ENCODE assay signal across 16 cellular contexts in the genomic region with DNA sequence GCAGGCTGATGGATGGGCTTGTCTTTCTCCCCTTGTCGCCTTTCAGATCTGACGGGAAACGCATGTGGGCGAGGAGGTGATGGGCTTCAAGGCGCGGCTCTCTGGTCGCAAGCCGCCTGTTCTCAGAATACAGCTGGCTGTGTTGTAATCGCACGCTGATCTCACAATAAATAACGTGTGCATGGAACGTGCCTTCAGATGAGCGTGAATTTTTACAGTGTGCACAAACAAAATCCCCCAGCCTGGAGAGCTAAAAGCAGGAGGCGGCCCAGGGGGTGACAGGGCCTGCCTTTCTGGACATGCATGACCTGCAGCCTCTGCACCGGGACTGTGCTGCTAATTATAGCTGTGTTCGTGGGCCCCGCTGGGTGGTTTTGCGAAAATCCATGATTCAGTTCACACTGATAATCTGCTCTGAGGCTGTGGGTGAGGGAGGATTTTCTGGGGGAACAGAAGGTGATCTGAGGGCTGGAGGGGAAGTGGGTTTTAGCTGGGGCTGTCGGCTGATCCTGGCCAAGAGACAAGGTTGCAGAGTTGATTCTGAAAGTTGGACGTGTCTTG.
DNase-seq lines count a peak whose midpoint lies in the region; ATAC-seq and TF ChIP-seq lines count a peak whose summit lies in the region.
"Had no signal": no experiment of that assay in that cellular context is flagged by ENCODE, and none has a peak within 500 bp of the region (broad histone marks: within the 10 kb centered on the region; RNA-seq: fewer than 3 reads in every experiment).

No MANE protein-coding gene starts in this region.

- H2BK120ac ChIP-seq in IMR-90 (ENCODE audit: low read depth, low read length), result peak overlapping the region; percentile 85

- H3K9ac ChIP-seq in IMR-90 (ENCODE audit: low read depth, low read length), result peak overlapping the region; percentile 34
- peak overlapping the region; percentile 28 for H3K9ac ChIP-seq in adipocyte (ENCODE audit: low read length)

- no peak for ATAC-seq in IMR-90 (ENCODE audit: low read depth)
- no peak for ATAC-seq in naive thymus-derived CD4-positive, alpha-beta T cell
- ATAC-seq: activated CD8-positive, alpha-beta memory T cell treated with anti-CD3 and anti-CD28 coated beads, Interleukin-2, amount 10 ng/mL, durations not matched to agents 7 days and 5 days had no signal

- no peak overlapping the region for H3K4me3 Mint-ChIP-seq in mesothelial cell of epicardium
- H3K4me3 Mint-ChIP-seq in naive thymus-derived CD4-positive, alpha-beta T cell, result no peak overlapping the region
- H3K4me3 Mint-ChIP-seq: activated CD8-positive, alpha-beta memory T cell treated with anti-CD3 and anti-CD28 coated beads, Interleukin-2, amount 10 ng/mL, durations not matched to agents 7 days and 5 days; CD4-positive, alpha-beta memory T cell had no signal

- H4K5ac ChIP-seq in IMR-90 (ENCODE audit: low read depth, low read length), result peak overlapping the region; percentile 85

- in situ Hi-C loops in IMR-90 (cut with MboI; ENCODE audit: low sequenced_read_pairs), result loop anchor here (5.0 kb wide), 1 partner anchor 187 kb away; the partner anchor contains the start of gene ZNF469

- H3K27me3 ChIP-seq in IMR-90 (ENCODE audit: control insufficient read depth, insufficient read depth, low read length) (no peaks in the 10 kb centered on the region), adipocyte (replicated peaks; ENCODE audit: control insufficient read depth, insufficient read depth, low read length) (no peaks in the 10 kb centered on the region), suprapubic skin (peaks cover 2% of the 10 kb centered on the region)
- no peaks in the 10 kb centered on the region for H3K27me3 ChIP-seq in naive thymus-derived CD4-positive, alpha-beta T cell (ENCODE audit: control insufficient read depth in 2 of 2, insufficient read depth in 2 of 2, low read length in 2 of 2)
- H3K27me3 ChIP-seq: ovary had no signal

- peak overlapping the region; percentile 88 for H3K4ac ChIP-seq in IMR-90 (ENCODE audit: low read depth, low read length)

- no peak overlapping the region for H3K4me2 ChIP-seq in IMR-90 (ENCODE audit: low read depth, low read length)

- H3K4me1 Mint-ChIP-seq in mesothelial cell of epicardium, result peaks cover 18% of the 10 kb centered on the region
- H3K4me1 Mint-ChIP-seq in naive thymus-derived CD4-positive, alpha-beta T cell, result peaks cover 0 to 10% (median 0%) of the 10 kb centered on the region in 7 donors
- H3K4me1 Mint-ChIP-seq: activated CD8-positive, alpha-beta memory T cell treated with anti-CD3 and anti-CD28 coated beads, Interleukin-2, amount 10 ng/mL, durations not matched to agents 7 days and 5 days had no signal

- no peak overlapping the region for H3K56ac ChIP-seq in IMR-90 (ENCODE audit: extremely low read depth, insufficient read depth, low read length)

- TF ChIP-seq RAD21 in IMR-90 (IDR thresholded peaks at IDR 0.05; ENCODE audit: low read length), result no peak

- H2AFZ ChIP-seq in IMR-90 (replicated peaks; ENCODE audit: low read length, poor library complexity), result peak overlapping the region; percentile 85

- no peak for TF ChIP-seq EP300 in suprapubic skin (IDR thresholded peaks at IDR 0.05)

- H3K36me3 ChIP-seq in IMR-90 (ENCODE audit: control insufficient read depth, insufficient read depth, low read length), result no peaks in the 10 kb centered on the region
- H3K36me3 ChIP-seq in adipocyte (ENCODE audit: control insufficient read depth, insufficient read depth, low read length, severe bottlenecking), result no peaks in the 10 kb centered on the region
- no peaks in the 10 kb centered on the region for H3K36me3 ChIP-seq in suprapubic skin
- no peaks in the 10 kb centered on the region for H3K36me3 ChIP-seq in naive thymus-derived CD4-positive, alpha-beta T cell (ENCODE audit: control insufficient read depth in 2 of 3, insufficient read depth in 3 of 3, low read length in 3 of 3)
- H3K36me3 ChIP-seq: ovary, tibial artery had no signal

- H3K27ac ChIP-seq in IMR-90 (ENCODE audit: insufficient read depth, low read length) (peak overlapping the region; percentile 63), suprapubic skin (peak overlapping the region; percentile 77)
- H3K27ac ChIP-seq in naive thymus-derived CD4-positive, alpha-beta T cell (ENCODE audit: low read depth, low read length), result no peak overlapping the region
- H3K27ac ChIP-seq: tibial artery had no signal

- H3K79me1 ChIP-seq in IMR-90 (ENCODE audit: low read depth in 1 of 2, low read length in 2 of 2), result no peaks in the 10 kb centered on the region

- peak overlapping the region; percentile 68 to 74 for H4K8ac ChIP-seq in IMR-90 (ENCODE audit: low read depth in 2 of 2, low read length in 2 of 2)

- peak overlapping the region; percentile 83 for H2AK9ac ChIP-seq in IMR-90 (replicated peaks; ENCODE audit: low read depth, low read length, poor library complexity)

- no peaks in the 10 kb centered on the region for H3K36me3 Mint-ChIP-seq in mesothelial cell of epicardium
- H3K36me3 Mint-ChIP-seq in naive thymus-derived CD4-positive, alpha-beta T cell, result peaks cover 0 to 5% (median 4%) of the 10 kb centered on the region in 5 donors

- H2BK15ac ChIP-seq in IMR-90 (ENCODE audit: low read depth, low read length), result peak overlapping the region; percentile 96; the same call in 2 of the 3 replicates

- H3K9me3 Mint-ChIP-seq in mesothelial cell of epicardium, result peaks cover 5% of the 10 kb centered on the region
- peaks cover 0 to 10% (median 4%) of the 10 kb centered on the region in 11 donors for H3K9me3 Mint-ChIP-seq in naive thymus-derived CD4-positive, alpha-beta T cell

- no peak for TF ChIP-seq POLR2A in IMR-90 (IDR thresholded peaks at IDR 0.05; ENCODE audit: low read depth, low read length)
- no peak for TF ChIP-seq POLR2A in suprapubic skin (IDR thresholded peaks at IDR 0.05)

- POLR2A ChIA-PET in IMR-90 (lab: Charles Lee; ENCODE audit: unreplicated experiment), result no interaction called here
- POLR2A ChIA-PET in naive thymus-derived CD4-positive, alpha-beta T cell (lab: Charles Lee), result no interaction called here

- H3K14ac ChIP-seq in IMR-90 (replicated peaks; ENCODE audit: low read depth, low read length), result peak overlapping the region; percentile 68

- H3K23ac ChIP-seq in IMR-90 (ENCODE audit: low read depth, low read length), result no peak overlapping the region

- DNase-seq in IMR-90, result peak; percentile 52
- DNase-seq in adipocyte (ENCODE audit: low read depth), result no peak
- no peak for DNase-seq in mesothelial cell of epicardium (ENCODE audit: low spot score in 2 of 2, unreplicated experiment in 2 of 2)
- no peak for DNase-seq in suprapubic skin (ENCODE audit: low spot score in 2 of 2)
- no peak for DNase-seq in naive thymus-derived CD4-positive, alpha-beta T cell
- DNase-seq in iPS-NIHi11 (ENCODE audit: low spot score), result no peak
- no peak for DNase-seq in DMS53 treated with DMSO at 0.1 percent for 48 hours (lab: John Stamatoyannopoulos, UW; ENCODE audit: unreplicated experiment)
- no peak for DNase-seq in NCI-H1048 (lab: John Stamatoyannopoulos, UW)
- DNase-seq: activated CD8-positive, alpha-beta memory T cell treated with anti-CD3 and anti-CD28 coated beads, Interleukin-2, amount 10 ng/mL, durations not matched to agents 7 days and 5 days; activated naive CD4-positive, alpha-beta T cell treated with Interleukin-2 at 50 U/mL for 16 hours; CD4-positive, alpha-beta memory T cell; effector memory CD4-positive, alpha-beta T cell; PC-3; stimulated activated CD8-positive, alpha-beta memory T cell treated with anti-CD3 and anti-CD28 coated beads, Interleukin-4, amount 100 ng/mL, for 48 hours had no signal

- H3K27ac Mint-ChIP-seq in mesothelial cell of epicardium, result peak overlapping the region; percentile 54
- H3K27ac Mint-ChIP-seq in naive thymus-derived CD4-positive, alpha-beta T cell, result no peak overlapping the region
- H3K27ac Mint-ChIP-seq: activated CD8-positive, alpha-beta memory T cell treated with anti-CD3 and anti-CD28 coated beads, Interleukin-2, amount 10 ng/mL, durations not matched to agents 7 days and 5 days; CD4-positive, alpha-beta memory T cell had no signal

- dilution Hi-C loops in IMR-90 (cut with HindIII; ENCODE audit: low sequenced_read_pairs, unreplicated experiment), result no loop called here

- intact Hi-C loops in IMR-90 (cut with micrococcal nuclease), result loop anchor here (10.0 kb wide), 1 partner anchor 190 kb away; the partner anchor contains the start of gene ZNF469
- intact Hi-C loops in naive thymus-derived CD4-positive, alpha-beta T cell (cut with micrococcal nuclease), result no loop called here

- CTCF ChIA-PET in IMR-90 (lab: Yijun Ruan, JAX), result no interaction called here
- CTCF ChIA-PET in naive thymus-derived CD4-positive, alpha-beta T cell (lab: Charles Lee), result interaction anchor here (0.7 to 1.0 kb wide), 2 partner anchors 174 to 242 kb away, joined by 3 read pairs; no protein-coding TSS in a partner anchor

- H2BK20ac ChIP-seq in IMR-90 (ENCODE audit: low read depth, low read length), result peak overlapping the region; percentile 40

- peak overlapping the region; percentile 17 for H2BK5ac ChIP-seq in IMR-90 (ENCODE audit: low read depth, low read length, poor library complexity, severe bottlenecking)

- no peaks in the 10 kb centered on the region for H3K27me3 Mint-ChIP-seq in mesothelial cell of epicardium (ENCODE audit: low read depth)
- peaks cover 0 to 4% (median 0%) of the 10 kb centered on the region in 5 donors for H3K27me3 Mint-ChIP-seq in naive thymus-derived CD4-positive, alpha-beta T cell
- H3K27me3 Mint-ChIP-seq: activated CD8-positive, alpha-beta memory T cell treated with anti-CD3 and anti-CD28 coated beads, Interleukin-2, amount 10 ng/mL, durations not matched to agents 7 days and 5 days had no signal

- H3K9me1 ChIP-seq in IMR-90 (ENCODE audit: insufficient read depth, low read length), result no peaks in the 10 kb centered on the region

- H3K4me1 ChIP-seq in IMR-90 (ENCODE audit: control insufficient read depth, insufficient read depth, low read length) (peaks cover 9% of the 10 kb centered on the region), adipocyte (ENCODE audit: control insufficient read depth, insufficient read depth, low read length) (peaks cover 12% of the 10 kb centered on the region), suprapubic skin (peaks cover 12% of the 10 kb centered on the region)
- no peaks in the 10 kb centered on the region for H3K4me1 ChIP-seq in naive thymus-derived CD4-positive, alpha-beta T cell (ENCODE audit: control insufficient read depth in 2 of 2, insufficient read depth in 2 of 2, low read length in 2 of 2)
- H3K4me1 ChIP-seq: tibial artery had no signal

- H3K18ac ChIP-seq in IMR-90 (ENCODE audit: low read depth, low read length), result peak overlapping the region; percentile 95

- TF ChIP-seq CTCF in IMR-90 (conservative IDR thresholded peaks at IDR 0.05; ENCODE audit: low read depth, low read length) (no peak), mesothelial cell of epicardium (IDR thresholded peaks at IDR 0.05; ENCODE audit: unreplicated experiment) (no peak), suprapubic skin (IDR thresholded peaks at IDR 0.05) (no peak)

- H3K9me3 ChIP-seq in IMR-90 (ENCODE audit: control insufficient read depth, insufficient read depth, low read length) (no peaks in the 10 kb centered on the region), adipocyte (ENCODE audit: control insufficient read depth, low read length) (no peaks in the 10 kb centered on the region), suprapubic skin (no peaks in the 10 kb centered on the region)
- no peaks in the 10 kb centered on the region for H3K9me3 ChIP-seq in naive thymus-derived CD4-positive, alpha-beta T cell (ENCODE audit: control insufficient read depth in 2 of 3, low read length in 3 of 3)
- H3K9me3 ChIP-seq: ovary, tibial artery had no signal

- no peaks in the 10 kb centered on the region for H4K20me1 ChIP-seq in IMR-90 (ENCODE audit: insufficient read depth, low read length)

- H4K91ac ChIP-seq in IMR-90 (ENCODE audit: insufficient read depth, low read depth, low read length), result peak overlapping the region; percentile 91

- H3K4me3 ChIP-seq in IMR-90 (ENCODE audit: insufficient read depth, low read depth, low read length), result no peak overlapping the region
- no peak overlapping the region for H3K4me3 ChIP-seq in adipocyte (ENCODE audit: low read length)
- H3K4me3 ChIP-seq in suprapubic skin, result no peak overlapping the region
- no peak overlapping the region for H3K4me3 ChIP-seq in naive thymus-derived CD4-positive, alpha-beta T cell (ENCODE audit: low read length)
- H3K4me3 ChIP-seq: ovary, tibial artery had no signal

- 65% methylated on average over 14 of the region's 20 CpGs; no CpG with 5 or more reads in 1 of the 2 experiments for WGBS in IMR-90 (ENCODE audit: extremely low coverage in 2 of 2, insufficient read length in 1 of 2), 2 experiments
- WGBS in suprapubic skin, result 69% methylated on average over 20 of the region's 20 CpGs

- peak overlapping the region; percentile 84 for H2AK5ac ChIP-seq in IMR-90 (ENCODE audit: low read depth, low read length)

- no TSS peak for BruUV-seq in IMR-90 (replicated peaks; lab: Mats Ljungman, UMichigan)
